Comparison of ENCODE assay signal across 18 cellular contexts in the genomic region with DNA sequence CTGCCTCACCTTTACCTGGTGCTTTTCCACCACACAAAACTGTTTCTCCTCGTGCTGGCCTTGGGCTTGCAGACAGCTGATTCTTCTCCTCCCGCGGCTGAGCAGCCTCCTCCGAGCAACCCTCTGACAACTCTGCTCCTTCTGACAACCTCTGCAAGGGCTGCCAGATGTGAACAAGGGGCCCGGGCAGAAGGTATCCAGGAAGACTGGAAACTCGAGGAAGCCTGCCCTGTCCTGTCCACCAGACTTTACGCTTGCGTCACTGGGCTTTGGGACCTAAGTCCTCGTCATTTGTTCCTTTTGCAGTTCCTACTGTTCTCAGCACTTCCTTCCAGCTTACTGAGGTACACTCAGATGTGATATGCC.
DNase-seq lines count a peak whose midpoint lies in the region; ATAC-seq and TF ChIP-seq lines count a peak whose summit lies in the region.
"Had no signal": no experiment of that assay in that cellular context is flagged by ENCODE, and none has a peak within 500 bp of the region (broad histone marks: within the 10 kb centered on the region; RNA-seq: fewer than 3 reads in every experiment).

No MANE protein-coding gene starts in this region.

- BruUV-seq in MCF 10A (replicated peaks; lab: Mats Ljungman, UMichigan) = no TSS peak

- peaks cover 65% of the 10 kb centered on the region for H3K36me3 Mint-ChIP-seq in MCF 10A (ENCODE audit: insufficient read depth, unreplicated experiment)
- H3K36me3 Mint-ChIP-seq: CD4-positive, CD25-positive, alpha-beta regulatory T cell had no signal

- no peaks in the 10 kb centered on the region for H3K27me3 Mint-ChIP-seq in MCF 10A (ENCODE audit: insufficient read depth, unreplicated experiment)

- H3K27ac Mint-ChIP-seq in MCF 10A (ENCODE audit: low read depth, unreplicated experiment) = no peak overlapping the region
- H3K27ac Mint-ChIP-seq: CD4-positive, CD25-positive, alpha-beta regulatory T cell had no signal

- H3K4me3 ChIP-seq in breast epithelium (no peak overlapping the region), right cardiac atrium (ENCODE audit: low read length) (no peak overlapping the region), gastrocnemius medialis (no peak overlapping the region)

- H3K4me3 Mint-ChIP-seq in MCF 10A (ENCODE audit: unreplicated experiment) = no peak overlapping the region
- H3K4me3 Mint-ChIP-seq: CD4-positive, CD25-positive, alpha-beta regulatory T cell had no signal

- ATAC-seq in right cardiac atrium = peak; percentile 25 to 62
- ATAC-seq in gastrocnemius medialis = peak; percentile 49 to 65
- no peak for ATAC-seq in HG03196 (IDR thresholded peaks at IDR 0.05; ENCODE audit: unreplicated experiment)

- CTCF ChIA-PET in MCF 10A (lab: Yijun Ruan, JAX) = interaction anchor here (1.1 kb wide), 1 partner anchor 327 kb away, joined by 5 read pairs; no protein-coding TSS in a partner anchor

- peaks cover 59% of the 10 kb centered on the region for H3K4me1 Mint-ChIP-seq in MCF 10A (ENCODE audit: insufficient read depth, unreplicated experiment)
- H3K4me1 Mint-ChIP-seq: CD4-positive, CD25-positive, alpha-beta regulatory T cell had no signal

- H3K9me3 Mint-ChIP-seq in MCF 10A (ENCODE audit: unreplicated experiment) = no peaks in the 10 kb centered on the region
- H3K9me3 Mint-ChIP-seq: CD4-positive, CD25-positive, alpha-beta regulatory T cell had no signal

- no peak for TF ChIP-seq CTCF in breast epithelium (IDR thresholded peaks at IDR 0.05)
- TF ChIP-seq CTCF in MCF 10A (IDR thresholded peaks at IDR 0.05; ENCODE audit: unreplicated experiment) = no peak
- TF ChIP-seq CTCF in gastrocnemius medialis (IDR thresholded peaks at IDR 0.05 in 4 of 5, conservative IDR thresholded peaks at IDR 0.05 in 1 of 5) = no peak

- no peaks in the 10 kb centered on the region for H3K9me3 ChIP-seq in breast epithelium
- H3K9me3 ChIP-seq in right cardiac atrium (ENCODE audit: control insufficient read depth, low read length) = no peaks in the 10 kb centered on the region
- H3K9me3 ChIP-seq in gastrocnemius medialis = no peaks in the 10 kb centered on the region

- in situ Hi-C loops in gastrocnemius medialis (cut with MboI; ENCODE audit: low sequenced_read_pairs in 4 of 4) = no loop called here

- peaks cover 0 to 28% of the 10 kb centered on the region in 2 donors for H3K4me1 ChIP-seq in breast epithelium
- peaks cover 15% of the 10 kb centered on the region for H3K4me1 ChIP-seq in right cardiac atrium (ENCODE audit: control insufficient read depth, insufficient read depth, low read length)
- H3K4me1 ChIP-seq in gastrocnemius medialis = peaks cover 29 to 46% of the 10 kb centered on the region in 2 donors

- TF ChIP-seq POLR2A in breast epithelium (IDR thresholded peaks at IDR 0.05) (no peak), gastrocnemius medialis (IDR thresholded peaks at IDR 0.05) (peak; percentile 6 to 39)

- POLR2A ChIA-PET in MCF 10A (lab: Yijun Ruan, JAX) = no interaction called here

- intact Hi-C loops in breast epithelium (cut with DNase I; ENCODE audit: low total_unique reads) (no loop called here), MCF 10A (cut with micrococcal nuclease) (no loop called here), right cardiac atrium (cut with DNase I) (no loop called here), gastrocnemius medialis (cut with DNase I; ENCODE audit: low total_unique reads) (loop anchor here (2.0 kb wide), 1 partner anchor 26 kb away; no protein-coding TSS in a partner anchor), posterior vena cava (cut with DNase I) (no loop called here)

- peak overlapping the region; percentile 73 to 79 for H3K27ac ChIP-seq in breast epithelium
- peak overlapping the region; percentile 78 for H3K27ac ChIP-seq in right cardiac atrium (ENCODE audit: low read length)
- H3K27ac ChIP-seq in gastrocnemius medialis = peak overlapping the region; percentile 77 to 80 (median 79)
- H3K27ac ChIP-seq: 22Rv1 had no signal

- no peaks in the 10 kb centered on the region for H3K27me3 ChIP-seq in breast epithelium
- H3K27me3 ChIP-seq in right cardiac atrium (ENCODE audit: control insufficient read depth, insufficient read depth) = no peaks in the 10 kb centered on the region
- H3K27me3 ChIP-seq in gastrocnemius medialis = no peaks in the 10 kb centered on the region

- DNase-seq in breast epithelium (ENCODE audit: low spot score in 2 of 2) (no peak), MCF 10A (ENCODE audit: unreplicated experiment) (no peak), right cardiac atrium (peak in 2 of 3 donors; percentile 75 to 81), gastrocnemius medialis (peak in 1 of 2 donors; percentile 66), middle frontal gyrus (ENCODE audit: extremely low spot score, low spot score) (no peak), posterior vena cava (ENCODE audit: low spot score) (no peak)
- DNase-seq in activated CD4-positive, alpha-beta T cell treated with anti-CD3 and anti-CD28 coated beads, Interleukin-2, amount 50 U/mL, for 48 hours = no peak
- DNase-seq: activated CD4-positive, alpha-beta T cell treated with anti-CD3 and anti-CD28 coated beads for 1 hour; activated CD8-positive, alpha-beta memory T cell treated with anti-CD3 and anti-CD28 coated beads, Interleukin-2, amount 50 U/mL, for 4 hours; activated naive CD4-positive, alpha-beta T cell; CD4-positive, CD25-positive, alpha-beta regulatory T cell; effector memory CD4-positive, alpha-beta T cell; GOT3; MV-4-11; NCI-H748 treated with DMSO at 0.1 percent for 48 hours; stimulated activated CD4-positive, alpha-beta T cell treated with anti-CD3 and anti-CD28 coated beads, Interleukin-2, amount 100 ng/mL, for 48 hours had no signal

- WGBS in right cardiac atrium = 32% methylated on average over 9 of the region's 9 CpGs

- H3K36me3 ChIP-seq in breast epithelium (no peaks in the 10 kb centered on the region), gastrocnemius medialis (no peaks in the 10 kb centered on the region)

Comparison
In these comparisons a context has a peak if more than half of its experiments do, and no peak if none do; other contexts are left out.
1. DNase-seq: peak in right cardiac atrium (2 of 3); none in breast epithelium (0 of 2), MCF 10A (single experiment), middle frontal gyrus (single experiment), activated CD4-positive, alpha-beta T cell treated with anti-CD3 and anti-CD28 coated beads, Interleukin-2, amount 50 U/mL, for 48 hours (0 of 2) and posterior vena cava (single experiment).
2. Peak in every context shown above with its lines, with median percentiles within 50 percentile points of each other: H3K27ac ChIP-seq.